1 cellular context compared by ENCODE assay signal in genomic region chr15:58441376-58442070, GRCh38.
TF ChIP-seq lines count a peak whose summit lies in the region.

No MANE protein-coding gene starts in this region.

TF ChIP-seq in K562, 482 proteins besides CTCF, POLR2A, EP300 and RAD21:
- TF ChIP-seq, protein P1, sequence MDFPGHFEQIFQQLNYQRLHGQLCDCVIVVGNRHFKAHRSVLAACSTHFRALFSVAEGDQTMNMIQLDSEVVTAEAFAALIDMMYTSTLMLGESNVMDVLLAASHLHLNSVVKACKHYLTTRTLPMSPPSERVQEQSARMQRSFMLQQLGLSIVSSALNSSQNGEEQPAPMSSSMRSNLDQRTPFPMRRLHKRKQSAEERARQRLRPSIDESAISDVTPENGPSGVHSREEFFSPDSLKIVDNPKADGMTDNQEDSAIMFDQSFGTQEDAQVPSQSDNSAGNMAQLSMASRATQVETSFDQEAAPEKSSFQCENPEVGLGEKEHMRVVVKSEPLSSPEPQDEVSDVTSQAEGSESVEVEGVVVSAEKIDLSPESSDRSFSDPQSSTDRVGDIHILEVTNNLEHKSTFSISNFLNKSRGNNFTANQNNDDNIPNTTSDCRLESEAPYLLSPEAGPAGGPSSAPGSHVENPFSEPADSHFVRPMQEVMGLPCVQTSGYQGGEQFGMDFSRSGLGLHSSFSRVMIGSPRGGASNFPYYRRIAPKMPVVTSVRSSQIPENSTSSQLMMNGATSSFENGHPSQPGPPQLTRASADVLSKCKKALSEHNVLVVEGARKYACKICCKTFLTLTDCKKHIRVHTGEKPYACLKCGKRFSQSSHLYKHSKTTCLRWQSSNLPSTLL (IDR thresholded peaks at IDR 0.05), result peak; percentile 37; the same call in 1 of the 2 replicates
- TF ChIP-seq XRCC3 (IDR thresholded peaks at IDR 0.05) (no peak), DACH1 (IDR thresholded peaks at IDR 0.05; ENCODE audit: partially characterized antibody) (peak; percentile 62), TAL1 (IDR thresholded peaks at IDR 0.05) (no peak), ETV5 (CRISPR knock-in tag; IDR thresholded peaks at IDR 0.05; ENCODE audit: low read depth) (no peak)
- TF ChIP-seq, protein P2, sequence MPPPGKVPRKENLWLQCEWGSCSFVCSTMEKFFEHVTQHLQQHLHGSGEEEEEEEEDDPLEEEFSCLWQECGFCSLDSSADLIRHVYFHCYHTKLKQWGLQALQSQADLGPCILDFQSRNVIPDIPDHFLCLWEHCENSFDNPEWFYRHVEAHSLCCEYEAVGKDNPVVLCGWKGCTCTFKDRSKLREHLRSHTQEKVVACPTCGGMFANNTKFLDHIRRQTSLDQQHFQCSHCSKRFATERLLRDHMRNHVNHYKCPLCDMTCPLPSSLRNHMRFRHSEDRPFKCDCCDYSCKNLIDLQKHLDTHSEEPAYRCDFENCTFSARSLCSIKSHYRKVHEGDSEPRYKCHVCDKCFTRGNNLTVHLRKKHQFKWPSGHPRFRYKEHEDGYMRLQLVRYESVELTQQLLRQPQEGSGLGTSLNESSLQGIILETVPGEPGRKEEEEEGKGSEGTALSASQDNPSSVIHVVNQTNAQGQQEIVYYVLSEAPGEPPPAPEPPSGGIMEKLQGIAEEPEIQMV (tag; conservative IDR thresholded peaks at IDR 0.05; ENCODE audit: low read depth), result peak; percentile 46; the same call in 1 of the 2 replicates
